In genomic region chr7:132080967-132081668, GRCh38 we compare ENCODE assay signal across 1 cellular context.
TF ChIP-seq lines count a peak whose summit lies in the region.

No MANE protein-coding gene starts in this region.

TF ChIP-seq in IMR-90, 13 proteins besides CTCF, POLR2A, EP300 and RAD21:
- no peak for TF ChIP-seq ELK1 (IDR thresholded peaks at IDR 0.05; ENCODE audit: borderline replicate concordance, low read depth, low read length)
- no peak for TF ChIP-seq MAFK (IDR thresholded peaks at IDR 0.05; ENCODE audit: low read depth, low read length)
- no peak for TF ChIP-seq MXI1 (IDR thresholded peaks at IDR 0.05; ENCODE audit: borderline replicate concordance, low read depth, low read length)
